In genomic region chr20:34008477-34008876, GRCh38 we compare ENCODE assay signal across 19 cellular contexts. TPM values are rescaled to one million over a fixed set of nuclear protein-coding genes. Genes with fewer than 3 reads are reported as not detected.
DNase-seq lines count a peak whose midpoint lies in the region; ATAC-seq and TF ChIP-seq lines count a peak whose summit lies in the region.
"Had no signal": no experiment of that assay in that cellular context is flagged by ENCODE, and none has a peak within 500 bp of the region (broad histone marks: within the 10 kb centered on the region; RNA-seq: fewer than 3 reads in every experiment).

No MANE protein-coding gene starts in this region.

- H3K9ac ChIP-seq in BLaER1 treated with 17β-estradiol and CSF1 and Interleukin-3, amounts not matched to agents 10 nM and 100 nM: 0 out of 22 replicates have a peak overlapping the region, but pooled peaks of 1 of the 11 experiments have one; percentile 17
- H3K9ac ChIP-seq: KMS-11, neural progenitor cell had no signal

- H3K4me3 ChIP-seq in BLaER1 treated with 17β-estradiol and CSF1 and Interleukin-3, amounts not matched to agents 10 nM and 100 nM: no peak overlapping the region
- no peak overlapping the region for H3K4me3 ChIP-seq in naive thymus-derived CD4-positive, alpha-beta T cell (ENCODE audit: low read length)
- H3K4me3 ChIP-seq in left lung: no peak overlapping the region
- H3K4me3 ChIP-seq: body of pancreas, neural progenitor cell, skin epidermis had no signal

- DNase-seq in T-helper 1 cell: no peak
- no peak for DNase-seq in WTC11 (ENCODE audit: low spot score)
- DNase-seq in naive thymus-derived CD4-positive, alpha-beta T cell: no peak
- DNase-seq in Right ventricle myocardium inferior (ENCODE audit: missing footprints): no peak
- DNase-seq in left lung: no peak
- DNase-seq in GF-D8 (lab: John Stamatoyannopoulos, UW): no peak
- DNase-seq: body of pancreas; Calu3; effector CD4-positive, alpha-beta T cell; foreskin keratinocyte; NCI-H1694 treated with DMSO at 0.1 percent for 48 hours; NCI-H748 treated with DMSO at 0.1 percent for 48 hours; stimulated activated CD4-positive, alpha-beta T cell treated with anti-CD3 and anti-CD28 coated beads, Interleukin-1b, Interleukin-23, amount 100 ng/mL, for 48 hours had no signal

- peak overlapping the region; percentile 77 for H3K27ac Mint-ChIP-seq in T-helper 1 cell treated with Interleukin-12 subunit alpha and Interleukin-12 subunit beta and Interleukin-4 antibody, amounts not matched to agents 30 μg/mL and 1 μg/mL, for 36 hours
- H3K27ac Mint-ChIP-seq in WTC11: peak overlapping the region; percentile 33; the same call in 1 of the 2 replicates
- peak overlapping the region in 8 of 9 donors; percentile 38 to 88 (median 68) for H3K27ac Mint-ChIP-seq in naive thymus-derived CD4-positive, alpha-beta T cell

- H3K4me3 Mint-ChIP-seq in T-helper 1 cell treated with Interleukin-12 subunit alpha and Interleukin-12 subunit beta and Interleukin-4 antibody, amounts not matched to agents 30 μg/mL and 1 μg/mL, for 36 hours: peak overlapping the region; percentile 55
- no peak overlapping the region for H3K4me3 Mint-ChIP-seq in WTC11
- peak overlapping the region; percentile 30 to 76 (median 67) for H3K4me3 Mint-ChIP-seq in naive thymus-derived CD4-positive, alpha-beta T cell
- H3K4me3 Mint-ChIP-seq: neural progenitor cell had no signal

- H3K9me3 Mint-ChIP-seq in T-helper 1 cell treated with Interleukin-12 subunit alpha and Interleukin-12 subunit beta and Interleukin-4 antibody, amounts not matched to agents 30 μg/mL and 1 μg/mL, for 36 hours: no peaks in the 10 kb centered on the region
- no peaks in the 10 kb centered on the region for H3K9me3 Mint-ChIP-seq in WTC11
- H3K9me3 Mint-ChIP-seq in naive thymus-derived CD4-positive, alpha-beta T cell: no peaks in the 10 kb centered on the region

- TF ChIP-seq CTCF in WTC11 (IDR thresholded peaks at IDR 0.05) (no peak), left lung (IDR thresholded peaks at IDR 0.05) (no peak)

- peak overlapping the region in 1 of 11 experiments; percentile 3; a peak in 1 of 22 replicates for H3K27ac ChIP-seq in BLaER1 treated with 17β-estradiol and CSF1 and Interleukin-3, amounts not matched to agents 10 nM and 100 nM
- H3K27ac ChIP-seq in naive thymus-derived CD4-positive, alpha-beta T cell (ENCODE audit: low read depth, low read length): no peak overlapping the region
- no peak overlapping the region for H3K27ac ChIP-seq in left lung
- H3K27ac ChIP-seq: 22Rv1, body of pancreas, foreskin keratinocyte, KMS-11, neural progenitor cell had no signal

- H3K4me1 ChIP-seq in BLaER1 treated with 17β-estradiol and CSF1 and Interleukin-3, amounts not matched to agents 10 nM and 100 nM: peaks cover 37 to 66% (median 46%) of the 10 kb centered on the region in 10 experiments
- H3K4me1 ChIP-seq in naive thymus-derived CD4-positive, alpha-beta T cell (ENCODE audit: control insufficient read depth in 2 of 2, insufficient read depth in 2 of 2, low read length in 2 of 2): peaks cover 31 to 65% of the 10 kb centered on the region in 2 donors
- H3K4me1 ChIP-seq in left lung: peaks cover 14 to 61% of the 10 kb centered on the region in 2 donors
- H3K4me1 ChIP-seq: foreskin keratinocyte had no signal

- peaks cover 10 to 66% (median 42%) of the 10 kb centered on the region in 11 experiments; a peak in 21 of 22 replicates for H3K36me3 ChIP-seq in BLaER1 treated with 17β-estradiol and CSF1 and Interleukin-3, amounts not matched to agents 10 nM and 100 nM
- H3K36me3 ChIP-seq in naive thymus-derived CD4-positive, alpha-beta T cell (ENCODE audit: control insufficient read depth in 2 of 3, insufficient read depth in 3 of 3, low read length in 3 of 3): no peaks in the 10 kb centered on the region
- H3K36me3 ChIP-seq in left lung: no peaks in the 10 kb centered on the region
- H3K36me3 ChIP-seq: neural progenitor cell had no signal

- POLR2A ChIA-PET in WTC11 (lab: Charles Lee): no interaction called here
- POLR2A ChIA-PET in naive thymus-derived CD4-positive, alpha-beta T cell (lab: Charles Lee): interaction anchor here (2.4 kb wide), 1 partner anchor 14 kb away, joined by 8 read pairs; the partner anchor contains the start of gene RALY

- H3K4me1 Mint-ChIP-seq in T-helper 1 cell treated with Interleukin-12 subunit alpha and Interleukin-12 subunit beta and Interleukin-4 antibody, amounts not matched to agents 30 μg/mL and 1 μg/mL, for 36 hours (ENCODE audit: low read depth): peaks cover 52% of the 10 kb centered on the region
- peaks cover 77% of the 10 kb centered on the region for H3K4me1 Mint-ChIP-seq in WTC11
- H3K4me1 Mint-ChIP-seq in naive thymus-derived CD4-positive, alpha-beta T cell: peaks cover 72 to 96% (median 90%) of the 10 kb centered on the region in 7 donors

- CTCF ChIA-PET in WTC11 (lab: Charles Lee): no interaction called here
- CTCF ChIA-PET in naive thymus-derived CD4-positive, alpha-beta T cell (lab: Charles Lee): no interaction called here

- no peaks in the 10 kb centered on the region for H3K27me3 ChIP-seq in BLaER1 treated with 17β-estradiol and CSF1 and Interleukin-3, amounts not matched to agents 10 nM and 100 nM
- H3K27me3 ChIP-seq in naive thymus-derived CD4-positive, alpha-beta T cell (ENCODE audit: control insufficient read depth in 2 of 2, insufficient read depth in 2 of 2, low read length in 2 of 2): no peaks in the 10 kb centered on the region
- H3K27me3 ChIP-seq in left lung: no peaks in the 10 kb centered on the region
- H3K27me3 ChIP-seq: body of pancreas, foreskin keratinocyte, neural progenitor cell had no signal

- H3K9me3 ChIP-seq in BLaER1 treated with 17β-estradiol and CSF1 and Interleukin-3, amounts not matched to agents 10 nM and 100 nM (replicated peaks in 1 of 11): peaks cover 0 to 26% (median 12%) of the 10 kb centered on the region in 11 experiments; a peak in 10 of 22 replicates
- H3K9me3 ChIP-seq in naive thymus-derived CD4-positive, alpha-beta T cell (ENCODE audit: control insufficient read depth in 2 of 3, low read length in 3 of 3): no peaks in the 10 kb centered on the region
- no peaks in the 10 kb centered on the region for H3K9me3 ChIP-seq in left lung

- no peaks in the 10 kb centered on the region for H3K27me3 Mint-ChIP-seq in T-helper 1 cell treated with Interleukin-12 subunit alpha and Interleukin-12 subunit beta and Interleukin-4 antibody, amounts not matched to agents 30 μg/mL and 1 μg/mL, for 36 hours (ENCODE audit: low read depth)
- no peaks in the 10 kb centered on the region for H3K27me3 Mint-ChIP-seq in WTC11 (ENCODE audit: low read depth)
- no peaks in the 10 kb centered on the region for H3K27me3 Mint-ChIP-seq in naive thymus-derived CD4-positive, alpha-beta T cell

- H3K36me3 Mint-ChIP-seq in T-helper 1 cell treated with Interleukin-12 subunit alpha and Interleukin-12 subunit beta and Interleukin-4 antibody, amounts not matched to agents 30 μg/mL and 1 μg/mL, for 36 hours (ENCODE audit: low read depth): peaks cover 6% of the 10 kb centered on the region
- no peaks in the 10 kb centered on the region for H3K36me3 Mint-ChIP-seq in WTC11
- H3K36me3 Mint-ChIP-seq in naive thymus-derived CD4-positive, alpha-beta T cell: peaks cover 0 to 15% (median 12%) of the 10 kb centered on the region in 5 donors

- intact Hi-C loops in naive thymus-derived CD4-positive, alpha-beta T cell (cut with micrococcal nuclease): loop anchor here (2.0 kb wide), 1 partner anchor 14 kb away; no protein-coding TSS in a partner anchor
- intact Hi-C loops in Right ventricle myocardium inferior (cut with DNase I) (no loop called here), left lung (cut with DNase I) (no loop called here)

- H3K4me2 ChIP-seq in BLaER1 treated with 17β-estradiol and CSF1 and Interleukin-3, amounts not matched to agents 10 nM and 100 nM: peak overlapping the region; percentile 60 to 82 (median 74)
- H3K4me2 ChIP-seq: KMS-11, neural progenitor cell had no signal

- ATAC-seq in WTC11: no peak
- no peak for ATAC-seq in naive thymus-derived CD4-positive, alpha-beta T cell
- ATAC-seq in Right ventricle myocardium inferior: no peak
- no peak for ATAC-seq in left lung
- ATAC-seq: body of pancreas, foreskin keratinocyte had no signal

- peaks cover 97 to 100% (median 100%) of the 10 kb centered on the region in 11 experiments for H4K20me1 ChIP-seq in BLaER1 treated with 17β-estradiol and CSF1 and Interleukin-3, amounts not matched to agents 10 nM and 100 nM

TF ChIP-seq in WTC11, 78 proteins besides CTCF, POLR2A, EP300 and RAD21 (continues in another document):
- TF ChIP-seq USF2 (CRISPR knock-in tag; IDR thresholded peaks at IDR 0.05): no peak
- no peak for TF ChIP-seq NFYB (CRISPR knock-in tag; conservative IDR thresholded peaks at IDR 0.05; ENCODE audit: low read depth)
- no peak for TF ChIP-seq IRF2 (CRISPR knock-in tag; IDR thresholded peaks at IDR 0.05; ENCODE audit: borderline replicate concordance, low read depth)
- TF ChIP-seq SOX15 (CRISPR knock-in tag; IDR thresholded peaks at IDR 0.05): no peak
- no peak for TF ChIP-seq ESRRA (CRISPR knock-in tag; IDR thresholded peaks at IDR 0.05; ENCODE audit: borderline replicate concordance)
- TF ChIP-seq ETV6 (CRISPR knock-in tag; IDR thresholded peaks at IDR 0.05): no peak
- no peak for TF ChIP-seq SP1 (CRISPR knock-in tag; conservative IDR thresholded peaks at IDR 0.05)
- no peak for TF ChIP-seq NR1H2 (CRISPR knock-in tag; IDR thresholded peaks at IDR 0.05)
- TF ChIP-seq E2F5 (CRISPR knock-in tag; IDR thresholded peaks at IDR 0.05): no peak

RNA-seq across cellular contexts. Expression of gene RALY, which starts 14.8 kb away (rescaled TPM):
- total RNA-seq in WTC11 (2021) (157 to 164 TPM (median 157 TPM) in 3 replicates), Right ventricle myocardium inferior (102 TPM), left lung (100 to 1,000 TPM; 127 to 151 TPM)
- total RNA-seq in naive thymus-derived CD4-positive, alpha-beta T cell: 100 to 1,000 TPM in 4 of 5 experiments, 10 to 100 TPM in 1; 99.0 to 167 (median 111) TPM
- 100 to 1,000 TPM; 169 to 202 TPM for polyA plus RNA-seq in naive thymus-derived CD4-positive, alpha-beta T cell

Comparison
In these comparisons a context has a peak if more than half of its experiments do, and no peak if none do; other contexts are left out.
1. intact Hi-C loops: an anchor here in naive thymus-derived CD4-positive, alpha-beta T cell (2.0 kb wide); none called in Right ventricle myocardium inferior and left lung.